29 cellular contexts compared by ENCODE assay signal in the genomic region with DNA sequence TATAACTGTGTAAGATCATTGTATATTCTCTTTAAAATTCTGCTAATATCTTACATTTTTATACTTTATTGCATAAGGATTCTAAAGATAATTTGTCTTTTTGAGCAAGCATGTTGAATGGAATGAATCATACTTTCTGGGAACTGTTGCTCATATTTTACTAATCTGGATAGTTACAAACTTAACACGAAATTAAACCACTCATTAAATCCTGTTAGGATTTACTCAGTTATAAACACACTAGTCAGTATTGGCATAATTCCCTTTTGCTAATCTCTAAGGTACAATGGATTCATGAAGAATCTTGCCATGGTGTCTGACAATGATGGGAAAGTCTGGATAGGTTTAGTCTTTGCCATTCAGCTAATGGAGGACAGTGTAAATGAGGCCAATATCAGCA.
"Had no signal": no experiment of that assay in that cellular context is flagged by ENCODE, and none has a peak within 500 bp of the region (broad histone marks: within the 10 kb centered on the region; RNA-seq: fewer than 3 reads in every experiment).

No MANE protein-coding gene starts in this region.

- H3K36me3 ChIP-seq: MG63, SJCRH30 had no signal

- H3K27me3 ChIP-seq: MG63, SJCRH30 had no signal

- H3K9me3 ChIP-seq: MG63, SJCRH30, SK-N-SH had no signal

- H3K4me2 ChIP-seq: SK-N-SH had no signal

- H3K4me3 ChIP-seq: MG63, SJCRH30 had no signal

- H3K27ac Mint-ChIP-seq: activated CD4-positive, alpha-beta T cell treated with anti-CD3 and anti-CD28 coated beads, Interleukin-2, amount 10 ng/mL, durations not matched to agents 24 days and 14 days; activated CD8-positive, alpha-beta T cell treated with anti-CD3 and anti-CD28 coated beads, Interleukin-2, amount 10 ng/mL, durations not matched to agents 7 days and 5 days; activated naive CD4-positive, alpha-beta T cell treated with anti-CD3 and anti-CD28 coated beads, Interleukin-2, amount 10 ng/mL, durations not matched to agents 7 days and 5 days; activated naive CD8-positive, alpha-beta T cell; activated naive CD8-positive, alpha-beta T cell treated with anti-CD3 and anti-CD28 coated beads, Interleukin-2, amount 50 U/mL, for 24 hours; IgD-negative memory B cell; T-helper 1 cell treated with Interleukin-12 subunit alpha and Interleukin-12 subunit beta and Interleukin-4 antibody, amounts not matched to agents 30 μg/mL and 1 μg/mL, for 36 hours; T-helper 2 cell treated with Interferon-gamma antibody and Interleukin-4, amounts not matched to agents 5 μg/mL and 100 μg/mL, for 36 hours had no signal

- DNase-seq: activated CD4-positive, alpha-beta T cell treated with anti-CD3 and anti-CD28 coated beads, Interleukin-2, amount 10 ng/mL, durations not matched to agents 24 days and 14 days; activated CD4-positive, alpha-beta T cell treated with anti-CD3 and anti-CD28 coated beads, Interleukin-2, amount 50 U/mL, for 4 hours; activated CD8-positive, alpha-beta T cell treated with anti-CD3 and anti-CD28 coated beads, Interleukin-2, amount 10 ng/mL, durations not matched to agents 7 days and 5 days; activated effector memory CD4-positive, alpha-beta T cell treated with Interleukin-2 at 50 U/mL for 16 hours; activated naive CD4-positive, alpha-beta T cell treated with anti-CD3 and anti-CD28 coated beads, Interleukin-2, amount 10 ng/mL, durations not matched to agents 7 days and 5 days; activated naive CD8-positive, alpha-beta T cell treated with anti-CD3 and anti-CD28 coated beads, Interleukin-2, amount 50 U/mL, for 24 hours; activated T-cell treated with anti-CD3 and anti-CD28 coated beads, Interleukin-2, amount 50 U/mL, for 48 hours; amniotic stem cell; aorta; Karpas-422; KBM-7; MG63; NCI-H1048; NCI-H187 treated with DMSO at 0.1 percent for 48 hours; NCI-H2081; NCI-H2171 treated with DMSO at 0.1 percent for 48 hours; NCI-H2227 treated with DMSO at 0.1 percent for 48 hours; NCI-H446; NCI-H510A treated with DMSO at 0.1 percent for 48 hours; NCI-H526 treated with DMSO at 0.1 percent for 48 hours; NCI-H774; SHP77; SJCRH30; SK-N-SH had no signal

- H3K27ac ChIP-seq: SJCRH30 had no signal

- H3K4me1 Mint-ChIP-seq: activated CD4-positive, alpha-beta T cell treated with anti-CD3 and anti-CD28 coated beads, Interleukin-2, amount 10 ng/mL, durations not matched to agents 24 days and 14 days; activated naive CD4-positive, alpha-beta T cell treated with anti-CD3 and anti-CD28 coated beads, Interleukin-2, amount 10 ng/mL, durations not matched to agents 7 days and 5 days; activated naive CD8-positive, alpha-beta T cell treated with anti-CD3 and anti-CD28 coated beads, Interleukin-2, amount 50 U/mL, for 24 hours; IgD-negative memory B cell had no signal

- ATAC-seq: activated CD8-positive, alpha-beta T cell treated with anti-CD3 and anti-CD28 coated beads, Interleukin-2, amount 10 ng/mL, durations not matched to agents 7 days and 5 days; activated naive CD8-positive, alpha-beta T cell treated with anti-CD3 and anti-CD28 coated beads, Interleukin-2, amount 50 U/mL, for 24 hours; Panc1 had no signal

- H3K27me3 Mint-ChIP-seq: activated CD4-positive, alpha-beta T cell treated with anti-CD3 and anti-CD28 coated beads, Interleukin-2, amount 10 ng/mL, durations not matched to agents 24 days and 14 days; activated naive CD4-positive, alpha-beta T cell treated with anti-CD3 and anti-CD28 coated beads, Interleukin-2, amount 10 ng/mL, durations not matched to agents 7 days and 5 days; activated naive CD8-positive, alpha-beta T cell; IgD-negative memory B cell had no signal

- H3K4me1 ChIP-seq: SJCRH30 had no signal

- H3K9me3 Mint-ChIP-seq: activated CD4-positive, alpha-beta T cell treated with anti-CD3 and anti-CD28 coated beads, Interleukin-2, amount 10 ng/mL, durations not matched to agents 24 days and 14 days; activated naive CD4-positive, alpha-beta T cell treated with anti-CD3 and anti-CD28 coated beads, Interleukin-2, amount 10 ng/mL, durations not matched to agents 7 days and 5 days; IgD-negative memory B cell; T-helper 1 cell treated with Interleukin-12 subunit alpha and Interleukin-12 subunit beta and Interleukin-4 antibody, amounts not matched to agents 30 μg/mL and 1 μg/mL, for 36 hours; T-helper 2 cell treated with Interferon-gamma antibody and Interleukin-4, amounts not matched to agents 5 μg/mL and 100 μg/mL, for 36 hours had no signal

- H3K4me3 Mint-ChIP-seq: activated CD4-positive, alpha-beta T cell treated with anti-CD3 and anti-CD28 coated beads, Interleukin-2, amount 10 ng/mL, durations not matched to agents 24 days and 14 days; activated CD8-positive, alpha-beta T cell treated with anti-CD3 and anti-CD28 coated beads, Interleukin-2, amount 10 ng/mL, durations not matched to agents 7 days and 5 days; activated naive CD4-positive, alpha-beta T cell treated with anti-CD3 and anti-CD28 coated beads, Interleukin-2, amount 10 ng/mL, durations not matched to agents 7 days and 5 days; activated naive CD8-positive, alpha-beta T cell; activated naive CD8-positive, alpha-beta T cell treated with anti-CD3 and anti-CD28 coated beads, Interleukin-2, amount 50 U/mL, for 24 hours; IgD-negative memory B cell; T-helper 1 cell treated with Interleukin-12 subunit alpha and Interleukin-12 subunit beta and Interleukin-4 antibody, amounts not matched to agents 30 μg/mL and 1 μg/mL, for 36 hours; T-helper 2 cell treated with Interferon-gamma antibody and Interleukin-4, amounts not matched to agents 5 μg/mL and 100 μg/mL, for 36 hours had no signal

- H3K9ac ChIP-seq: SK-N-SH had no signal

- H3K36me3 Mint-ChIP-seq: activated naive CD4-positive, alpha-beta T cell treated with anti-CD3 and anti-CD28 coated beads, Interleukin-2, amount 10 ng/mL, durations not matched to agents 7 days and 5 days; activated naive CD8-positive, alpha-beta T cell; IgD-negative memory B cell had no signal
